10 cellular contexts compared by ENCODE assay signal in the genomic region with DNA sequence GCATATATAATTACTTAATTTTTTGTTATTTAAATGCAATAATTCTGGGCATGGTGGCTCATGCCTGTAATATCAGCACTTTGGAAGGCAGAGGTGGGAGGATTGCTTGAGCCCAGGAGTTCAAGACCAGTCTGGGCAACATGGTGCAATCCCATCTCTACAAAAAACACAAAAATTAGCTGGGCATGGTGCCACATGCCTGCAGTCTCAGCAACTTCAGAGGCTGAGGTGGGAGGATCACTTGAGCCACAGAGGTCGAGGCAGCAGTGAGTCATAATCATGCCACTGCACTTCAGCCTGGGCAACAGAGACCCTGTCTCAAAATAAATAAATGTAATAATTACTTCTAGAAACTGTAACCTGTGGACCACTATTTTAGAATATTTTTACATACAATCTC. TPM values are rescaled to one million over a fixed set of nuclear protein-coding genes. Genes with fewer than 3 reads are reported as not detected.
DNase-seq lines count a peak whose midpoint lies in the region; ATAC-seq and TF ChIP-seq lines count a peak whose summit lies in the region.
"Had no signal": no experiment of that assay in that cellular context is flagged by ENCODE, and none has a peak within 500 bp of the region (broad histone marks: within the 10 kb centered on the region; RNA-seq: fewer than 3 reads in every experiment).

No MANE protein-coding gene starts in this region.

- no peaks in the 10 kb centered on the region for H3K36me3 ChIP-seq in mammary epithelial cell (ENCODE audit: insufficient read depth, low read length)
- peaks cover 0 to 2% (median 0%) of the 10 kb centered on the region in 4 donors for H3K36me3 ChIP-seq in right lobe of liver
- H3K36me3 ChIP-seq: transverse colon had no signal

- H3K4me1 ChIP-seq in mammary epithelial cell (ENCODE audit: insufficient read depth, low read length): peaks cover 29% of the 10 kb centered on the region
- no peaks in the 10 kb centered on the region for H3K4me1 ChIP-seq in right lobe of liver

- H3K9ac ChIP-seq in mammary epithelial cell (ENCODE audit: insufficient read depth, low read length): no peak overlapping the region

- H3K27ac ChIP-seq in mammary epithelial cell (ENCODE audit: insufficient read depth, low read depth, low read length) (peak overlapping the region; percentile 17), right lobe of liver (no peak overlapping the region)

- dilution Hi-C loops in mammary epithelial cell (cut with HindIII; ENCODE audit: low sequenced_read_pairs): no loop called here

- no peaks in the 10 kb centered on the region for H3K4me1 Mint-ChIP-seq in stimulated activated naive B cell treated with anti-CD40 and anti-IgM and Interleukin-4, amounts not matched to agents 10 μg/mL and 1 μg/mL and 100 μg/mL, for 72 hours
- H3K4me1 Mint-ChIP-seq in T-helper 2 cell treated with Interferon-gamma antibody and Interleukin-4, amounts not matched to agents 5 μg/mL and 100 μg/mL, for 36 hours (ENCODE audit: low read depth): peaks cover 8% of the 10 kb centered on the region

- in situ Hi-C loops in ACHN (cut with HindIII; ENCODE audit: low pct_ligation_motif_present, low pct_unique_long_range_greater_than_20kb, low sequenced_read_pairs): no loop called here
- in situ Hi-C loops in mammary epithelial cell (cut with MboI; ENCODE audit: low sequenced_read_pairs in 2 of 2): no loop called here

- TF ChIP-seq POLR2A in right lobe of liver (IDR thresholded peaks at IDR 0.05) (no peak), lower leg skin (IDR thresholded peaks at IDR 0.05) (no peak)

- intact Hi-C loops in mammary epithelial cell (cut with micrococcal nuclease) (loop anchor here (1.0 to 2.0 kb wide), 2 partner anchors 27 to 87 kb away; no protein-coding TSS in a partner anchor), right lobe of liver (cut with DNase I) (no loop called here), lower leg skin (cut with DNase I; ENCODE audit: low total_unique reads) (no loop called here)

- H3K27ac Mint-ChIP-seq in stimulated activated naive B cell treated with anti-CD40 and anti-IgM and Interleukin-4, amounts not matched to agents 10 μg/mL and 1 μg/mL and 100 μg/mL, for 72 hours: no peak overlapping the region
- no peak overlapping the region for H3K27ac Mint-ChIP-seq in T-helper 2 cell treated with Interferon-gamma antibody and Interleukin-4, amounts not matched to agents 5 μg/mL and 100 μg/mL, for 36 hours

- H3K36me3 Mint-ChIP-seq in stimulated activated naive B cell treated with anti-CD40 and anti-IgM and Interleukin-4, amounts not matched to agents 10 μg/mL and 1 μg/mL and 100 μg/mL, for 72 hours: peaks cover 2 to 3% of the 10 kb centered on the region in 2 donors
- H3K36me3 Mint-ChIP-seq in T-helper 2 cell treated with Interferon-gamma antibody and Interleukin-4, amounts not matched to agents 5 μg/mL and 100 μg/mL, for 36 hours (ENCODE audit: low read depth): no peaks in the 10 kb centered on the region

- H3K4me3 Mint-ChIP-seq in stimulated activated naive B cell treated with anti-CD40 and anti-IgM and Interleukin-4, amounts not matched to agents 10 μg/mL and 1 μg/mL and 100 μg/mL, for 72 hours: no peak overlapping the region
- no peak overlapping the region for H3K4me3 Mint-ChIP-seq in T-helper 2 cell treated with Interferon-gamma antibody and Interleukin-4, amounts not matched to agents 5 μg/mL and 100 μg/mL, for 36 hours

- ATAC-seq in right lobe of liver: peak in 3 of 4 donors; percentile 26 to 56 (median 30)
- no peak for ATAC-seq in stimulated activated naive B cell treated with anti-CD40 and anti-IgM and Interleukin-4, amounts not matched to agents 10 μg/mL and 1 μg/mL and 100 μg/mL, for 72 hours (replicated peaks)

- CTCF ChIA-PET in mammary epithelial cell (lab: Charles Lee; ENCODE audit: low non-redundant PET): no interaction called here

- DNase-seq in ACHN (peak; percentile 49), M059J (ENCODE audit: low read depth) (peak; percentile 76), mammary epithelial cell (peak; percentile 68), right lobe of liver (no peak), lower leg skin (ENCODE audit: low spot score in 2 of 2) (no peak), dedifferentiated amniotic fluid mesenchymal stem cell (ENCODE audit: extremely low spot score) (no peak)
- DNase-seq in stimulated activated naive B cell treated with anti-CD40 and anti-IgM and Interleukin-4, amounts not matched to agents 10 μg/mL and 1 μg/mL and 100 μg/mL, for 72 hours: no peak
- no peak for DNase-seq in T-helper 2 cell treated with Interferon-gamma antibody and Interleukin-4, amounts not matched to agents 5 μg/mL and 100 μg/mL, for 36 hours (ENCODE audit: low spot score)
- DNase-seq: SHP77 treated with DMSO at 0.1 percent for 48 hours had no signal

- TF ChIP-seq CTCF in mammary epithelial cell (conservative IDR thresholded peaks at IDR 0.05 in 1 of 2, IDR thresholded peaks at IDR 0.05 in 1 of 2; ENCODE audit: extremely low read depth in 1 of 2, insufficient read depth in 1 of 2, low read depth in 1 of 2, low read length in 2 of 2): no peak
- TF ChIP-seq CTCF in right lobe of liver (IDR thresholded peaks at IDR 0.05): no peak
- TF ChIP-seq CTCF in lower leg skin (IDR thresholded peaks at IDR 0.05): no peak

- H2AFZ ChIP-seq in mammary epithelial cell (ENCODE audit: low read depth, low read length): no peak overlapping the region

- H3K27me3 Mint-ChIP-seq in stimulated activated naive B cell treated with anti-CD40 and anti-IgM and Interleukin-4, amounts not matched to agents 10 μg/mL and 1 μg/mL and 100 μg/mL, for 72 hours: peaks cover 12% of the 10 kb centered on the region in 2 donors
- H3K27me3 Mint-ChIP-seq in T-helper 2 cell treated with Interferon-gamma antibody and Interleukin-4, amounts not matched to agents 5 μg/mL and 100 μg/mL, for 36 hours (ENCODE audit: low read depth): peaks cover 13% of the 10 kb centered on the region

- no peak overlapping the region for H3K4me3 ChIP-seq in mammary epithelial cell (replicated peaks in 1 of 3; ENCODE audit: insufficient read depth in 1 of 3, low read depth in 2 of 3, low read length in 3 of 3)
- no peak overlapping the region for H3K4me3 ChIP-seq in right lobe of liver
- H3K4me3 ChIP-seq in lower leg skin (ENCODE audit: low read depth, poor library complexity, severe bottlenecking): no peak overlapping the region
- H3K4me3 ChIP-seq: transverse colon had no signal

- BruUV-seq in mammary epithelial cell (replicated peaks; lab: Mats Ljungman, UMichigan): no TSS peak

- H3K79me2 ChIP-seq in mammary epithelial cell (ENCODE audit: insufficient read depth, low read length): no peaks in the 10 kb centered on the region

- 0% methylated on average over 1 of the region's 1 CpG for WGBS in mammary epithelial cell (ENCODE audit: low coverage, missing lambda C conversion rate)
- 15% methylated on average over 1 of the region's 1 CpG for WGBS in right lobe of liver (ENCODE audit: insufficient coverage, low coverage, low lambda C conversion rate, missing lambda C conversion rate)
- WGBS in lower leg skin, 2 donors: 7 to 8% methylated on average over 1 of the region's 1 CpG

- H3K27me3 ChIP-seq in mammary epithelial cell (ENCODE audit: insufficient read depth, low read length): no peaks in the 10 kb centered on the region
- H3K27me3 ChIP-seq in right lobe of liver: no peaks in the 10 kb centered on the region
- H3K27me3 ChIP-seq: transverse colon had no signal

- H3K9me3 ChIP-seq in mammary epithelial cell (replicated peaks; ENCODE audit: insufficient read depth, low read length): peaks cover 3% of the 10 kb centered on the region
- H3K9me3 ChIP-seq in right lobe of liver: no peaks in the 10 kb centered on the region
- H3K9me3 ChIP-seq: transverse colon had no signal

- peaks cover 8 to 10% of the 10 kb centered on the region in 2 donors for H3K9me3 Mint-ChIP-seq in stimulated activated naive B cell treated with anti-CD40 and anti-IgM and Interleukin-4, amounts not matched to agents 10 μg/mL and 1 μg/mL and 100 μg/mL, for 72 hours
- H3K9me3 Mint-ChIP-seq in T-helper 2 cell treated with Interferon-gamma antibody and Interleukin-4, amounts not matched to agents 5 μg/mL and 100 μg/mL, for 36 hours: peaks cover 12% of the 10 kb centered on the region

- H4K20me1 ChIP-seq in mammary epithelial cell (ENCODE audit: insufficient read depth, low read length): no peaks in the 10 kb centered on the region

- H3K4me2 ChIP-seq in mammary epithelial cell (ENCODE audit: insufficient read depth, low read depth, low read length): peak overlapping the region; percentile 70

RNA-seq across cellular contexts. Expression of a gene that starts 21.5 kb away (rescaled TPM):
- total RNA-seq in M059J (2014; rRNA removed; shearing (Covaris generic)): 21.9 and 27.3 TPM in 2 replicates
- total RNA-seq in mammary epithelial cell: 10 to 100 TPM; 35.0 to 51.7 TPM
- polyA plus RNA-seq in mammary epithelial cell: 10.8 TPM
- polyA minus RNA-seq in mammary epithelial cell: 22.3 TPM
- total RNA-seq in right lobe of liver: 10 to 100 TPM in 3 of 6 experiments, 1 to 10 TPM in 3; 5.4 to 18.0 (median 8.8) TPM
- 10 to 100 TPM; 21.5 to 27.0 (median 24.7) TPM for total RNA-seq in lower leg skin

Comparison
In these comparisons a context has a peak if more than half of its experiments do, and no peak if none do; other contexts are left out.
1. DNase-seq: peak in ACHN (single experiment), M059J (single experiment) and mammary epithelial cell (single experiment); none in right lobe of liver (0 of 3), lower leg skin (0 of 2), stimulated activated naive B cell treated with anti-CD40 and anti-IgM and Interleukin-4, amounts not matched to agents 10 μg/mL and 1 μg/mL and 100 μg/mL, for 72 hours (single experiment), dedifferentiated amniotic fluid mesenchymal stem cell (single experiment) and T-helper 2 cell treated with Interferon-gamma antibody and Interleukin-4, amounts not matched to agents 5 μg/mL and 100 μg/mL, for 36 hours (single experiment).
2. ATAC-seq: peak in right lobe of liver (3 of 4); none in stimulated activated naive B cell treated with anti-CD40 and anti-IgM and Interleukin-4, amounts not matched to agents 10 μg/mL and 1 μg/mL and 100 μg/mL, for 72 hours (0 of 2).